8 cellular contexts compared by ENCODE assay signal in genomic region chr5:39072915-39073758, GRCh38. TPM values are rescaled to one million over a fixed set of nuclear protein-coding genes. Genes with fewer than 3 reads are reported as not detected.
A peak's percentile ranks its signal among the peaks of the same experiment; 100 is the strongest.
DNase-seq lines count a peak whose midpoint lies in the region; ATAC-seq lines count a peak whose summit lies in the region.

No MANE protein-coding gene starts in this region.

- peak overlapping the region; percentile 74 for H3K9ac ChIP-seq in rectal smooth muscle tissue (ENCODE audit: low read length)

- peaks cover 15% of the 10 kb centered on the region for H3K4me1 ChIP-seq in rectal smooth muscle tissue (ENCODE audit: control insufficient read depth, insufficient read depth, low read length)

- H3K4me3 ChIP-seq in rectal smooth muscle tissue (ENCODE audit: low read length) = peak overlapping the region; percentile 75

- ATAC-seq in GM21786 (IDR thresholded peaks at IDR 0.05; ENCODE audit: unreplicated experiment) = peak; percentile 42

- in situ Hi-C loops in G401 (cut with HindIII; ENCODE audit: low sequenced_read_pairs) = no loop called here

- H3K27ac ChIP-seq in angular gyrus (ENCODE audit: low read depth, low read length) = peak overlapping the region; percentile 86
- peak overlapping the region; percentile 99 for H3K27ac ChIP-seq in rectal smooth muscle tissue (ENCODE audit: low read depth, low read length)

- DNase-seq in G401 (ENCODE audit: low spot score) = peak; percentile 74
- peak; percentile 50 for DNase-seq in KG1 (lab: John Stamatoyannopoulos, UW)
- peak; percentile 14 for DNase-seq in SKM-1 (lab: John Stamatoyannopoulos, UW; ENCODE audit: unreplicated experiment)
- DNase-seq in hepatic stellate cell (ENCODE audit: low spot score) = peak; percentile 46
- no peak for DNase-seq in NCI-H1048 (lab: John Stamatoyannopoulos, UW)

- no peaks in the 10 kb centered on the region for H3K27me3 ChIP-seq in rectal smooth muscle tissue (ENCODE audit: control insufficient read depth, insufficient read depth, low read length)

- no peaks in the 10 kb centered on the region for H3K36me3 ChIP-seq in rectal smooth muscle tissue (ENCODE audit: control insufficient read depth, insufficient read depth, low read length)

RNA-seq across cellular contexts. Expression of gene RICTOR, which starts 1.1 kb away (rescaled TPM):
- total RNA-seq in G401 (2014; rRNA removed; shearing (Covaris generic)) = 7.3 and 11.0 TPM in 2 replicates
